In the genomic region with DNA sequence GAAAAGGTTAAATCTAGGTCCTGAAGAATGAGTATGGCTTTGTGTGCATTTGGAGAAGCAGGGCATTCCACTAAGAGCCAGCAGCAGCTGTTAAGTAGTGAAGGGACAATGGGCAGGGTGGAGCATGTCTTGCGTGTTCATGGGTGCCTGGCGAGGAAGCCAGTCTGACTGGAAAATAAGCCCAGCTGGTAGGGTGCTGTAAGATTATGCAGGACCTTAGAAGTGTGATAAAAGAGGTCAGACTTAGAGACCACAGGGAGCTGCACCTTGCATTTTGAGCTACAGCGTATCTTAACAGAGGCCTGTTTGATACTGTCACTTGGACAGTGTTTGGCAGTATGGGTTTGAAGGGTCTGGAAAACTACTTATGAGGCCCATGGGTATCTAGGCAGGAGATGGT, we compare ENCODE assay signal across 1 cellular context.
TF ChIP-seq lines count a peak whose summit lies in the region.

No MANE protein-coding gene starts in this region.

TF ChIP-seq in H1, 55 proteins besides CTCF, POLR2A, EP300 and RAD21:
- TF ChIP-seq KDM1A (IDR thresholded peaks at IDR 0.05; ENCODE audit: borderline replicate concordance, low read length) (no peak), GABPA (IDR thresholded peaks at IDR 0.05; ENCODE audit: borderline replicate concordance, insufficient read depth, low read length) (no peak), JUND (IDR thresholded peaks at IDR 0.05; ENCODE audit: low read length) (no peak), MAFK (IDR thresholded peaks at IDR 0.05; ENCODE audit: low read depth, low read length) (no peak), SIN3A (conservative IDR thresholded peaks at IDR 0.05 in 1 of 2, IDR thresholded peaks at IDR 0.05 in 1 of 2; ENCODE audit: low read depth in 1 of 2, low read length in 2 of 2) (no peak), POLR2AphosphoS5 (IDR thresholded peaks at IDR 0.05; ENCODE audit: low read depth, low read length) (no peak), E2F6 (IDR thresholded peaks at IDR 0.05) (no peak), ATF3 (IDR thresholded peaks at IDR 0.05; ENCODE audit: insufficient read depth, low read depth, low read length) (no peak), BCL11A (IDR thresholded peaks at IDR 0.05; ENCODE audit: low read depth in 2 of 2, low read length in 2 of 2) (no peak), HDAC2 (IDR thresholded peaks at IDR 0.05; ENCODE audit: borderline replicate concordance in 1 of 2, low read depth in 2 of 2, low read length in 2 of 2) (no peak), YY1 (IDR thresholded peaks at IDR 0.05; ENCODE audit: low read depth, low read length) (no peak), CTBP2 (IDR thresholded peaks at IDR 0.05; ENCODE audit: borderline replicate concordance, insufficient read depth, insufficient read length, low read length) (no peak), GTF2F1 (IDR thresholded peaks at IDR 0.05; ENCODE audit: borderline replicate concordance, low read depth, low read length) (no peak)
